8 cellular contexts compared by ENCODE assay signal in the genomic region with DNA sequence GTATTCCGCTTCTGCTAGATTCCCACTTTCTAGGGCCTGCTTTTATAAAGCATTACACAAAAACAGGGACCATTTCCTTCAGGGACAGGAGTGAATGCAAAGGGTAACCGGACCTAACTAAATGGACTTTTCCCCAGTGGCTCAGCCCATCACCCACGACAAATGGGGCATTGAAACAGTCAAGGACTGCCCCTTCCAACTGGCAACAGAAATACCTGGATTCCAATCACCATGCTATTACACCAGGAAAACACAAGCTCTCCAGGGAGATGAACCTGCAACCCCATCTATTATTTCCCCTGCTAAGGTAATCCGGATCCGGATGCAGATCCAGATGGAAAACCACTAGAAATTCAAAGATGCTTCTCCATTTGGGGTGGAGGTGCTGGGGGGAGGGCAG. TPM values are rescaled to one million over a fixed set of nuclear protein-coding genes. Genes with fewer than 3 reads are reported as not detected.
A peak's percentile ranks its signal among the peaks of the same experiment; 100 is the strongest.
DNase-seq lines count a peak whose midpoint lies in the region; FAIRE-seq and TF ChIP-seq lines count a peak whose summit lies in the region.

No MANE protein-coding gene starts in this region.

- POLR2A ChIA-PET in activated CD4-positive, alpha-beta memory T cell treated with anti-CD3 and anti-CD28 coated beads, Interleukin-2, amount 10 ng/mL, durations not matched to agents 7 days and 5 days (lab: Charles Lee): interaction anchor here (0.8 to 5.9 kb wide), 39 partner anchors 9 to 731 kb away, joined by 3 to 157 read pairs (median 11); partner anchors contain the start of genes ABCB9, ARL6IP4, ATP6V0A2 and DDX55

- peaks cover 49% of the 10 kb centered on the region for H3K36me3 Mint-ChIP-seq in activated CD4-positive, alpha-beta memory T cell treated with anti-CD3 and anti-CD28 coated beads, Interleukin-2, amount 10 ng/mL, durations not matched to agents 7 days and 5 days (ENCODE audit: low read depth)

- WGBS in testis, 2 donors: 18 to 22% methylated on average over 5 of the region's 5 CpGs

- H3K27ac Mint-ChIP-seq in activated CD4-positive, alpha-beta memory T cell treated with anti-CD3 and anti-CD28 coated beads, Interleukin-2, amount 10 ng/mL, durations not matched to agents 7 days and 5 days: peak overlapping the region; percentile 97

- no peak for TF ChIP-seq POLR2A in testis (IDR thresholded peaks at IDR 0.05)

- no peaks in the 10 kb centered on the region for H3K27me3 Mint-ChIP-seq in activated CD4-positive, alpha-beta memory T cell treated with anti-CD3 and anti-CD28 coated beads, Interleukin-2, amount 10 ng/mL, durations not matched to agents 7 days and 5 days

- H3K4me3 Mint-ChIP-seq in activated CD4-positive, alpha-beta memory T cell treated with anti-CD3 and anti-CD28 coated beads, Interleukin-2, amount 10 ng/mL, durations not matched to agents 7 days and 5 days: peak overlapping the region; percentile 94

- no peaks in the 10 kb centered on the region for H3K36me3 ChIP-seq in testis (ENCODE audit: low read depth, missing control alignments)

- intact Hi-C loops in testis (cut with DNase I; ENCODE audit: low total_unique reads): loop anchor here (5.0 to 10.0 kb wide), 2 partner anchors 187 to 250 kb away; partner anchors contain the start of gene ARL6IP4

- FAIRE-seq in RCC 7860 (lab: Jason Lieb, UNC): no peak

- H3K9me3 ChIP-seq in iPS-18c (ENCODE audit: control insufficient read depth, insufficient read depth, low read length) (no peaks in the 10 kb centered on the region), testis (no peaks in the 10 kb centered on the region)

- TF ChIP-seq CTCF in testis (IDR thresholded peaks at IDR 0.05): no peak

- CTCF ChIA-PET in activated CD4-positive, alpha-beta memory T cell treated with anti-CD3 and anti-CD28 coated beads, Interleukin-2, amount 10 ng/mL, durations not matched to agents 7 days and 5 days (lab: Charles Lee): interaction anchor here (1.2 to 3.4 kb wide), 4 partner anchors 9 to 188 kb away, joined by 4 to 24 read pairs (median 6); partner anchors contain the start of gene KMT5A

- H3K4me3 ChIP-seq in iPS-18c (ENCODE audit: insufficient read depth, low read depth, low read length) (peak overlapping the region; percentile 95), testis (peak overlapping the region; percentile 75 to 79)

- no peaks in the 10 kb centered on the region for H3K27me3 ChIP-seq in testis

- peaks cover 72% of the 10 kb centered on the region for H3K4me1 Mint-ChIP-seq in activated CD4-positive, alpha-beta memory T cell treated with anti-CD3 and anti-CD28 coated beads, Interleukin-2, amount 10 ng/mL, durations not matched to agents 7 days and 5 days

- H3K4me1 ChIP-seq in testis: peaks cover 24% of the 10 kb centered on the region

- peak overlapping the region in 1 of 2 donors; percentile 93 for H3K27ac ChIP-seq in testis

- no peaks in the 10 kb centered on the region for H3K9me3 Mint-ChIP-seq in activated CD4-positive, alpha-beta memory T cell treated with anti-CD3 and anti-CD28 coated beads, Interleukin-2, amount 10 ng/mL, durations not matched to agents 7 days and 5 days

- peak; percentile 30 for DNase-seq in activated CD8-positive, alpha-beta memory T cell treated with anti-CD3 and anti-CD28 coated beads, Interleukin-2, amount 50 U/mL, for 48 hours
- no peak for DNase-seq in activated CD8-positive, alpha-beta memory T cell treated with anti-CD3 and anti-CD28 coated beads for 24 hours
- no peak for DNase-seq in activated CD4-positive, alpha-beta memory T cell treated with anti-CD3 and anti-CD28 coated beads, Interleukin-2, amount 10 ng/mL, durations not matched to agents 7 days and 5 days
- no peak for DNase-seq in testis
- no peak for DNase-seq in RCC 7860 (ENCODE audit: low spot score)
- no peak for DNase-seq in NCI-H2196 (lab: John Stamatoyannopoulos, UW; ENCODE audit: unreplicated experiment)
- no peak for DNase-seq in GDM1 (lab: John Stamatoyannopoulos, UW)

RNA-seq across cellular contexts. Expression of gene MPHOSPH9, which starts 1.0 kb away (rescaled TPM):
- 100 to 1,000 TPM; 113 to 116 TPM for total RNA-seq in activated CD4-positive, alpha-beta memory T cell treated with anti-CD3 and anti-CD28 coated beads, Interleukin-2, amount 10 ng/mL, durations not matched to agents 7 days and 5 days
- total RNA-seq in testis: 10 to 100 TPM; 60.3 to 81.1 TPM
- 28.8 TPM for polyA plus RNA-seq in testis (ENCODE audit: insufficient read depth, low read depth, low replicate concordance)

RNA-seq across cellular contexts. Expression of gene MTRFR, which starts 1.3 kb away (rescaled TPM):
- 10 to 100 TPM; 29.9 to 30.0 TPM for total RNA-seq in activated CD4-positive, alpha-beta memory T cell treated with anti-CD3 and anti-CD28 coated beads, Interleukin-2, amount 10 ng/mL, durations not matched to agents 7 days and 5 days
- 10 to 100 TPM; 21.1 to 23.6 TPM for total RNA-seq in testis
- polyA plus RNA-seq in testis (ENCODE audit: insufficient read depth, low read depth, low replicate concordance): 21.3 TPM

RNA-seq across cellular contexts. Expression of gene CDK2AP1, which starts 39.7 kb away (rescaled TPM):
- total RNA-seq in activated CD4-positive, alpha-beta memory T cell treated with anti-CD3 and anti-CD28 coated beads, Interleukin-2, amount 10 ng/mL, durations not matched to agents 7 days and 5 days: 10 to 100 TPM; 20.5 to 21.6 TPM
- total RNA-seq in testis: 100 to 1,000 TPM; 131 to 145 TPM
- polyA plus RNA-seq in testis (ENCODE audit: insufficient read depth, low read depth, low replicate concordance): 155 TPM

Comparison
In these comparisons a context has a peak if more than half of its experiments do, and no peak if none do; other contexts are left out.
1. RNA of gene CDK2AP1, which starts 39.7 kb away (total RNA-seq): 131 to 145 TPM in testis; 20.5 to 21.6 TPM in activated CD4-positive, alpha-beta memory T cell treated with anti-CD3 and anti-CD28 coated beads, Interleukin-2, amount 10 ng/mL, durations not matched to agents 7 days and 5 days; every median in the first group is over 4 times any median in the second.